In genomic region chr2:12005886-12006681, GRCh38 we compare ENCODE assay signal across 8 cellular contexts.
DNase-seq lines count a peak whose midpoint lies in the region; ATAC-seq and TF ChIP-seq lines count a peak whose summit lies in the region.

No MANE protein-coding gene starts in this region.

- H3K9ac ChIP-seq in H9 (ENCODE audit: extremely low read depth, insufficient read length, low read length): no peak overlapping the region

- H3T11ph ChIP-seq in H9 (ENCODE audit: low read length): no peak overlapping the region

- no peak overlapping the region for H2BK12ac ChIP-seq in H9 (ENCODE audit: insufficient read length, low read depth, low read length)

- no peak overlapping the region for H3K27ac ChIP-seq in H9 (ENCODE audit: insufficient read length, low read depth, low read length)

- H2BK15ac ChIP-seq in H9 (ENCODE audit: low read depth, low read length): no peak overlapping the region

- no peaks in the 10 kb centered on the region for H3K4me1 ChIP-seq in H9 (ENCODE audit: insufficient read depth, low read length)

- no peaks in the 10 kb centered on the region for H3K23me2 ChIP-seq in H9 (ENCODE audit: insufficient read length, low read depth, low read length, poor library complexity, severe bottlenecking)

- no peak overlapping the region for H3K4me2 ChIP-seq in H9 (ENCODE audit: insufficient read depth, insufficient read length, low read length)

- POLR2A ChIA-PET in T-cell (lab: Charles Lee): interaction anchor here in 1 of 2 donors (0.5 kb wide), 1 partner anchor 194 kb away, joined by 3 read pairs; no protein-coding TSS in a partner anchor

- peaks cover 0 to 20% of the 10 kb centered on the region in 2 donors for H3K27me3 Mint-ChIP-seq in T-cell
- H3K27me3 Mint-ChIP-seq in nephron (ENCODE audit: low read depth): peaks cover 6% of the 10 kb centered on the region
- H3K27me3 Mint-ChIP-seq in H9 (ENCODE audit: low read depth): no peaks in the 10 kb centered on the region

- H3K9me3 Mint-ChIP-seq in T-cell: no peaks in the 10 kb centered on the region
- peaks cover 3% of the 10 kb centered on the region for H3K9me3 Mint-ChIP-seq in nephron
- peaks cover 0 to 3% of the 10 kb centered on the region in 2 experiments; a peak in 2 of 5 replicates for H3K9me3 Mint-ChIP-seq in H9

- no peak overlapping the region for H4K91ac ChIP-seq in H9 (ENCODE audit: insufficient read length, low read depth, low read length)

- H3K4me1 Mint-ChIP-seq in T-cell (peaks cover 25 to 37% (median 28%) of the 10 kb centered on the region in 3 donors), nephron (peaks cover 49% of the 10 kb centered on the region), H9 (peaks cover 17% of the 10 kb centered on the region in 2 experiments)

- H3K4ac ChIP-seq in H9 (ENCODE audit: low read depth, low read length): no peak overlapping the region

- no peaks in the 10 kb centered on the region for H3K9me3 ChIP-seq in H9 (ENCODE audit: control insufficient read depth, low read depth, low read length)

- CTCF ChIA-PET in T-cell (lab: Charles Lee): interaction anchor here in 1 of 2 donors (0.6 kb wide), 1 partner anchor 19 kb away, joined by 6 read pairs; no protein-coding TSS in a partner anchor

- no peaks in the 10 kb centered on the region for H3K79me1 ChIP-seq in H9 (ENCODE audit: insufficient read depth, low read depth, low read length, poor library complexity, severe bottlenecking)

- no peak overlapping the region for H3K56ac ChIP-seq in H9 (ENCODE audit: insufficient read length, low read depth, low read length)

- TF ChIP-seq CTCF in nephron (IDR thresholded peaks at IDR 0.05; ENCODE audit: unreplicated experiment in 3 of 3) (no peak), H9 (conservative IDR thresholded peaks at IDR 0.05) (no peak)

- H3K36me3 Mint-ChIP-seq in T-cell (no peaks in the 10 kb centered on the region), nephron (ENCODE audit: low read depth) (no peaks in the 10 kb centered on the region), H9 (ENCODE audit: insufficient read depth in 1 of 3, low read depth in 3 of 3) (no peaks in the 10 kb centered on the region)

- H2BK20ac ChIP-seq in H9 (ENCODE audit: low read depth, low read length, poor library complexity, severe bottlenecking): no peak overlapping the region

- no peak overlapping the region for H3K23ac ChIP-seq in H9 (ENCODE audit: insufficient read length, low read depth, low read length)

- peak; percentile 73 for ATAC-seq in GM19438 (IDR thresholded peaks at IDR 0.05; ENCODE audit: low read depth, unreplicated experiment)
- ATAC-seq in HG03521 (IDR thresholded peaks at IDR 0.05; ENCODE audit: unreplicated experiment): peak; percentile 61
- peak; percentile 68 to 100 (median 88) for ATAC-seq in T-cell (replicated peaks in 1 of 4)

- no CpG with 5 or more reads among the region's 8 CpGs for WGBS in H9 (ENCODE audit: extremely low coverage, insufficient read length, low lambda C conversion rate)

- H4K5ac ChIP-seq in H9 (ENCODE audit: insufficient read length, low read depth, low read length): no peak overlapping the region

- H2BK5ac ChIP-seq in H9 (ENCODE audit: insufficient read length, low read length): no peak overlapping the region

- DNase-seq in CD1c-positive myeloid dendritic cell (ENCODE audit: extremely low spot score) (peak; percentile 49), T-cell (peak; percentile 29 to 82 (median 71)), astrocyte of the hippocampus (ENCODE audit: low read depth, low spot score) (peak; percentile 95), H9 (no peak), NCI-H146 (lab: John Stamatoyannopoulos, UW) (no peak)

- no peaks in the 10 kb centered on the region for H3K79me2 ChIP-seq in H9 (ENCODE audit: insufficient read depth, low read length)

- no peak overlapping the region for H3K14ac ChIP-seq in H9 (ENCODE audit: insufficient read depth, low read length)

- H3K27me3 ChIP-seq in H9 (ENCODE audit: insufficient read depth, low read length): no peaks in the 10 kb centered on the region

- H3K27ac Mint-ChIP-seq in T-cell (peak overlapping the region in 1 of 2 donors; percentile 25), nephron (peak overlapping the region; percentile 72 to 73 (median 72)), H9 (peak overlapping the region in 1 of 3 experiments; percentile 81; a peak in 3 of 7 replicates)

- H4K20me1 ChIP-seq in H9 (ENCODE audit: control insufficient read depth, insufficient read depth, insufficient read length): no peaks in the 10 kb centered on the region

- H3K4me3 Mint-ChIP-seq in T-cell (peak overlapping the region in 1 of 3 donors; percentile 5), nephron (no peak overlapping the region), H9 (no peak overlapping the region)

- H2AK5ac ChIP-seq in H9 (ENCODE audit: insufficient read length, low read length): no peak overlapping the region

- H4K8ac ChIP-seq in H9 (replicated peaks; ENCODE audit: insufficient read length, low read depth, low read length): no peak overlapping the region

- H2AFZ ChIP-seq in H9 (ENCODE audit: low read length): no peak overlapping the region

- no peak overlapping the region for H2BK120ac ChIP-seq in H9 (ENCODE audit: low read depth, low read length, poor library complexity, severe bottlenecking)

- H3K18ac ChIP-seq in H9 (ENCODE audit: insufficient read length, low read depth, low read length): no peak overlapping the region

Comparison
In these comparisons a context has a peak if more than half of its experiments do, and no peak if none do; other contexts are left out.
1. DNase-seq: peak in CD1c-positive myeloid dendritic cell (single experiment), T-cell (34 of 34) and astrocyte of the hippocampus (single experiment); none in H9 (single experiment) and NCI-H146 (single experiment).
2. Peak in every context shown above with its lines, with median percentiles within 50 percentile points of each other: ATAC-seq.